16 cellular contexts compared by ENCODE assay signal in genomic region chr14:71380271-71380670, GRCh38. TPM values are rescaled to one million over a fixed set of nuclear protein-coding genes. Genes with fewer than 3 reads are reported as not detected.
DNase-seq lines count a peak whose midpoint lies in the region; ATAC-seq and TF ChIP-seq lines count a peak whose summit lies in the region.
"Had no signal": no experiment of that assay in that cellular context is flagged by ENCODE, and none has a peak within 500 bp of the region (broad histone marks: within the 10 kb centered on the region; RNA-seq: fewer than 3 reads in every experiment).

No MANE protein-coding gene starts in this region.

- POLR2A ChIA-PET in CD8-positive, alpha-beta T cell (lab: Charles Lee) = no interaction called here

- intact Hi-C loops in mammary epithelial cell (cut with micrococcal nuclease) = no loop called here
- intact Hi-C loops in CD8-positive, alpha-beta T cell (cut with DNase I, micrococcal nuclease) = no loop called here

- DNase-seq in A172 (ENCODE audit: low spot score) (peak; percentile 55), GM23338 (ENCODE audit: low spot score) (peak; percentile 30), mammary epithelial cell (no peak), kidney tubule cell (ENCODE audit: low spot score) (peak; percentile 22), COLO668 (lab: John Stamatoyannopoulos, UW; ENCODE audit: unreplicated experiment) (no peak), retina (no peak)
- no peak for DNase-seq in CD8-positive, alpha-beta T cell
- DNase-seq: ACHN; activated naive CD4-positive, alpha-beta T cell; DND-41; gastrocnemius medialis; left cardiac atrium; NCI-H1048 had no signal

- in situ Hi-C loops in mammary epithelial cell (cut with MboI; ENCODE audit: low sequenced_read_pairs in 2 of 2) = no loop called here

- peaks cover 34% of the 10 kb centered on the region for H3K9me3 Mint-ChIP-seq in GM23338
- no peaks in the 10 kb centered on the region for H3K9me3 Mint-ChIP-seq in CD8-positive, alpha-beta T cell

- H3K4me1 Mint-ChIP-seq in GM23338 = peaks cover 37% of the 10 kb centered on the region
- peaks cover 40% of the 10 kb centered on the region for H3K4me1 Mint-ChIP-seq in CD8-positive, alpha-beta T cell (ENCODE audit: low read depth)

- H3K27ac ChIP-seq in GM23338 (ENCODE audit: low read depth) = no peak overlapping the region
- H3K27ac ChIP-seq in mammary epithelial cell (ENCODE audit: insufficient read depth, low read depth, low read length) = peak overlapping the region; percentile 65
- no peak overlapping the region for H3K27ac ChIP-seq in CD8-positive, alpha-beta T cell (ENCODE audit: low read depth, low read length)
- H3K27ac ChIP-seq: gastrocnemius medialis, neural progenitor cell, tibial nerve had no signal

- H3K4me3 ChIP-seq in GM23338 (no peak overlapping the region), mammary epithelial cell (replicated peaks in 1 of 3; ENCODE audit: insufficient read depth in 1 of 3, low read depth in 2 of 3, low read length in 3 of 3) (no peak overlapping the region)
- H3K4me3 ChIP-seq in CD8-positive, alpha-beta T cell (ENCODE audit: low read depth, low read length) = no peak overlapping the region
- H3K4me3 ChIP-seq: gastrocnemius medialis, neural progenitor cell, tibial nerve had no signal

- no TSS peak for BruUV-seq in mammary epithelial cell (replicated peaks; lab: Mats Ljungman, UMichigan)

- H3K27me3 Mint-ChIP-seq in GM23338 (ENCODE audit: insufficient read depth, low read depth, poor library complexity) = peaks cover 8% of the 10 kb centered on the region
- H3K27me3 Mint-ChIP-seq in CD8-positive, alpha-beta T cell (ENCODE audit: low read depth) = no peaks in the 10 kb centered on the region

- TF ChIP-seq CTCF in GM23338 (conservative IDR thresholded peaks at IDR 0.05; ENCODE audit: low read depth in 2 of 2) (no peak), mammary epithelial cell (conservative IDR thresholded peaks at IDR 0.05 in 1 of 2, IDR thresholded peaks at IDR 0.05 in 1 of 2; ENCODE audit: extremely low read depth in 1 of 2, insufficient read depth in 1 of 2, low read depth in 1 of 2, low read length in 2 of 2) (no peak)
- no peak for TF ChIP-seq CTCF in CD8-positive, alpha-beta T cell (IDR thresholded peaks at IDR 0.05)

- WGBS in mammary epithelial cell (ENCODE audit: low coverage, missing lambda C conversion rate) = 12% methylated on average over 2 of the region's 2 CpGs

- H3K9me2 ChIP-seq in GM23338 (ENCODE audit: insufficient read depth) = no peaks in the 10 kb centered on the region

- H3F3A ChIP-seq in GM23338 (replicated peaks; ENCODE audit: low read depth) = no peaks in the 10 kb centered on the region

- dilution Hi-C loops in mammary epithelial cell (cut with HindIII; ENCODE audit: low sequenced_read_pairs) = no loop called here

- CTCF ChIA-PET in mammary epithelial cell (lab: Charles Lee; ENCODE audit: low non-redundant PET) = no interaction called here
- CTCF ChIA-PET in CD8-positive, alpha-beta T cell (lab: Charles Lee) = no interaction called here

- 0 out of 3 replicates have a peak, but pooled peaks have one; percentile 24 for ATAC-seq in GM23338
- ATAC-seq in GM19467 (IDR thresholded peaks at IDR 0.05; ENCODE audit: unreplicated experiment) = no peak
- ATAC-seq in CD8-positive, alpha-beta T cell = no peak
- ATAC-seq: gastrocnemius medialis, left cardiac atrium had no signal

- H3K36me3 ChIP-seq in GM23338 (ENCODE audit: insufficient read depth) (0 out of 2 replicates have a peak, but pooled peaks cover 4% of the 10 kb centered on the region), mammary epithelial cell (ENCODE audit: insufficient read depth, low read length) (no peaks in the 10 kb centered on the region)
- H3K36me3 ChIP-seq in CD8-positive, alpha-beta T cell (ENCODE audit: insufficient read depth, low read length) = no peaks in the 10 kb centered on the region
- H3K36me3 ChIP-seq: gastrocnemius medialis, tibial nerve had no signal

- H4K20me1 ChIP-seq in GM23338 (replicated peaks; ENCODE audit: insufficient read depth) = no peaks in the 10 kb centered on the region
- no peaks in the 10 kb centered on the region for H4K20me1 ChIP-seq in mammary epithelial cell (ENCODE audit: insufficient read depth, low read length)

- H3K79me2 ChIP-seq in GM23338 (replicated peaks; ENCODE audit: insufficient read depth) (peaks cover 90% of the 10 kb centered on the region), mammary epithelial cell (ENCODE audit: insufficient read depth, low read length) (peaks cover 96% of the 10 kb centered on the region)

- H2AFZ ChIP-seq in GM23338 = no peak overlapping the region
- H2AFZ ChIP-seq in mammary epithelial cell (ENCODE audit: low read depth, low read length) = peak overlapping the region; percentile 37
- H2AFZ ChIP-seq: neural progenitor cell had no signal

- H3K9ac ChIP-seq in mammary epithelial cell (ENCODE audit: insufficient read depth, low read length) = no peak overlapping the region
- H3K9ac ChIP-seq: neural progenitor cell had no signal

- H3K9me3 ChIP-seq in mammary epithelial cell (replicated peaks; ENCODE audit: insufficient read depth, low read length) = peaks cover 6% of the 10 kb centered on the region
- H3K9me3 ChIP-seq in CD8-positive, alpha-beta T cell (ENCODE audit: low read length) = no peaks in the 10 kb centered on the region
- H3K9me3 ChIP-seq: gastrocnemius medialis had no signal

- H3K27me3 ChIP-seq in GM23338 (ENCODE audit: insufficient read depth) (no peaks in the 10 kb centered on the region), mammary epithelial cell (ENCODE audit: insufficient read depth, low read length) (no peaks in the 10 kb centered on the region)
- no peaks in the 10 kb centered on the region for H3K27me3 ChIP-seq in CD8-positive, alpha-beta T cell (ENCODE audit: insufficient read depth, low read length)
- H3K27me3 ChIP-seq: gastrocnemius medialis, neural progenitor cell, tibial nerve had no signal

- H3K4me2 ChIP-seq in GM23338 = no peak overlapping the region
- peak overlapping the region; percentile 13 for H3K4me2 ChIP-seq in mammary epithelial cell (ENCODE audit: insufficient read depth, low read depth, low read length)
- H3K4me2 ChIP-seq: neural progenitor cell had no signal

- H3K4me1 ChIP-seq in GM23338 (ENCODE audit: insufficient read depth) = peaks cover 20% of the 10 kb centered on the region; the same call in 1 of the 2 replicates
- peaks cover 13% of the 10 kb centered on the region for H3K4me1 ChIP-seq in mammary epithelial cell (ENCODE audit: insufficient read depth, low read length)
- no peaks in the 10 kb centered on the region for H3K4me1 ChIP-seq in CD8-positive, alpha-beta T cell (ENCODE audit: insufficient read depth, low read length)
- H3K4me1 ChIP-seq: gastrocnemius medialis had no signal

- no peak overlapping the region for H3K4me3 Mint-ChIP-seq in GM23338
- H3K4me3 Mint-ChIP-seq in CD8-positive, alpha-beta T cell = no peak overlapping the region
- H3K4me3 Mint-ChIP-seq: neural progenitor cell had no signal

- H3K27ac Mint-ChIP-seq in GM23338 = no peak overlapping the region
- no peak overlapping the region for H3K27ac Mint-ChIP-seq in CD8-positive, alpha-beta T cell
- H3K27ac Mint-ChIP-seq: neural progenitor cell had no signal

- H3K36me3 Mint-ChIP-seq in GM23338 (ENCODE audit: low read depth) = peaks cover 36% of the 10 kb centered on the region
- H3K36me3 Mint-ChIP-seq in CD8-positive, alpha-beta T cell = peaks cover 11% of the 10 kb centered on the region

TF ChIP-seq in GM23338, 12 proteins besides CTCF, POLR2A, EP300 and RAD21 (continues in another document):
- TF ChIP-seq REST (IDR thresholded peaks at IDR 0.05; ENCODE audit: unreplicated experiment) = no peak
- TF ChIP-seq STAT1 (IDR thresholded peaks at IDR 0.05; ENCODE audit: unreplicated experiment) = no peak

RNA-seq across cellular contexts. Expression of gene SIPA1L1, which starts 60.0 kb away (rescaled TPM):
- 3.7 and 4.9 TPM in 2 replicates for total RNA-seq in A172 (2014; rRNA removed; shearing (Covaris generic))
- 46.6 and 61.0 TPM in 2 replicates for total RNA-seq in GM23338 (2014; rRNA removed; shearing (Covaris generic))
- polyA plus RNA-seq in GM23338 (2016; fragmentation: Nextera tagmentation; extraction: Ambion mirVana) (31.7 and 33.3 TPM in 2 replicates), mammary epithelial cell (27.3 TPM)
- 100 to 1,000 TPM in 1 of 2 donors, 10 to 100 TPM in 1; 68.1 to 101 TPM for total RNA-seq in mammary epithelial cell
- 77.4 TPM for polyA minus RNA-seq in mammary epithelial cell
- total RNA-seq in CD8-positive, alpha-beta T cell = 10 to 100 TPM; 41.3 to 43.8 TPM

Comparison
In these comparisons a context has a peak if more than half of its experiments do, and no peak if none do; other contexts are left out.
1. DNase-seq: peak in A172 (single experiment), GM23338 (single experiment) and kidney tubule cell (single experiment); none in mammary epithelial cell (single experiment), COLO668 (single experiment), CD8-positive, alpha-beta T cell (0 of 7) and retina (single experiment).